Comparison of ENCODE assay signal across 9 cellular contexts in genomic region chr1:23964235-23964668, GRCh38. TPM values are rescaled to one million over a fixed set of nuclear protein-coding genes. Genes with fewer than 3 reads are reported as not detected.
DNase-seq lines count a peak whose midpoint lies in the region; ATAC-seq and TF ChIP-seq lines count a peak whose summit lies in the region.
"Had no signal": no experiment of that assay in that cellular context is flagged by ENCODE, and none has a peak within 500 bp of the region (broad histone marks: within the 10 kb centered on the region; RNA-seq: fewer than 3 reads in every experiment).

No MANE protein-coding gene starts in this region.

- 60 to 68% (median 64%) methylated on average over 3 of the region's 3 CpGs for WGBS in stomach, 5 donors

- TF ChIP-seq POLR2A in stomach (IDR thresholded peaks at IDR 0.05), result no peak

- peak overlapping the region; percentile 82 for H3K27ac ChIP-seq in SK-N-MC
- peak overlapping the region in 3 of 5 donors; percentile 44 to 60 (median 55) for H3K27ac ChIP-seq in stomach
- no peak overlapping the region for H3K27ac ChIP-seq in RWPE1

- H3K4me3 ChIP-seq in SK-N-MC (no peak overlapping the region), fibroblast of the aortic adventitia (ENCODE audit: low read depth, low read length) (no peak overlapping the region), stomach (no peak overlapping the region)

- no peaks in the 10 kb centered on the region for H3K27me3 Mint-ChIP-seq in activated T-cell treated with anti-CD3 and anti-CD28 coated beads, Interleukin-2, amount 50 U/mL, for 72 hours (ENCODE audit: low read depth)

- no peak for TF ChIP-seq EP300 in stomach (IDR thresholded peaks at IDR 0.05)

- CTCF ChIA-PET in RWPE1 (lab: Yijun Ruan, JAX), result interaction anchor here (1.2 kb wide), 1 partner anchor 12 kb away, joined by 4 read pairs; no protein-coding TSS in a partner anchor

- H3K36me3 ChIP-seq in SK-N-MC (ENCODE audit: insufficient read depth, low read length) (peaks cover 84% of the 10 kb centered on the region), stomach (peaks cover 13 to 59% (median 42%) of the 10 kb centered on the region in 4 donors)

- peak overlapping the region; percentile 99 for H3K27ac Mint-ChIP-seq in activated T-cell treated with anti-CD3 and anti-CD28 coated beads, Interleukin-2, amount 50 U/mL, for 72 hours

- H3K9me3 Mint-ChIP-seq in activated T-cell treated with anti-CD3 and anti-CD28 coated beads, Interleukin-2, amount 50 U/mL, for 72 hours, result no peaks in the 10 kb centered on the region

- H3K4me3 Mint-ChIP-seq in activated T-cell treated with anti-CD3 and anti-CD28 coated beads, Interleukin-2, amount 50 U/mL, for 72 hours, result peak overlapping the region; percentile 52 to 91

- no peaks in the 10 kb centered on the region for H3K27me3 ChIP-seq in stomach

- peaks cover 68% of the 10 kb centered on the region for H3K4me1 Mint-ChIP-seq in activated T-cell treated with anti-CD3 and anti-CD28 coated beads, Interleukin-2, amount 50 U/mL, for 72 hours (ENCODE audit: low read depth)

- DNase-seq in activated T-cell treated with anti-CD3 and anti-CD28 coated beads, Interleukin-2, amount 50 U/mL, for 72 hours, result no peak
- DNase-seq in activated T-cell treated with anti-CD3 and anti-CD28 coated beads, Interleukin-2, amount 50 U/mL, for 48 hours, result no peak
- DNase-seq in SK-N-MC (ENCODE audit: low read depth, low spot score), result no peak
- DNase-seq in fibroblast of the aortic adventitia (ENCODE audit: low read depth), result peak; percentile 21
- DNase-seq in stomach, result no peak
- no peak for DNase-seq in RWPE1 (ENCODE audit: low spot score)
- no peak for DNase-seq in NCI-H2029 treated with DMSO at 0.1 percent for 48 hours (lab: John Stamatoyannopoulos, UW)
- no peak for DNase-seq in DMS153 (lab: John Stamatoyannopoulos, UW)

- peak in 1 of 2 donors; percentile 12 for ATAC-seq in activated T-cell treated with anti-CD3 and anti-CD28 coated beads, Interleukin-2, amount 50 U/mL, for 72 hours (replicated peaks in 1 of 2)

- TF ChIP-seq CTCF in fibroblast of the aortic adventitia (IDR thresholded peaks at IDR 0.05; ENCODE audit: insufficient read depth, low read length) (no peak), stomach (IDR thresholded peaks at IDR 0.05) (no peak), RWPE1 (conservative IDR thresholded peaks at IDR 0.05; ENCODE audit: low read depth) (no peak)

- peaks cover 10 to 46% of the 10 kb centered on the region in 2 donors for H3K36me3 Mint-ChIP-seq in activated T-cell treated with anti-CD3 and anti-CD28 coated beads, Interleukin-2, amount 50 U/mL, for 72 hours (ENCODE audit: insufficient read depth in 2 of 2)

- POLR2A ChIA-PET in RWPE1 (lab: Yijun Ruan, JAX; ENCODE audit: low non-redundant PET), result no interaction called here

- no peaks in the 10 kb centered on the region for H3K9me3 ChIP-seq in SK-N-MC (ENCODE audit: low read depth, low read length)
- H3K9me3 ChIP-seq in stomach, result no peaks in the 10 kb centered on the region

- intact Hi-C loops in stomach (cut with DNase I; ENCODE audit: low total_unique reads), result no loop called here

- peaks cover 27 to 55% (median 37%) of the 10 kb centered on the region in 4 donors for H3K4me1 ChIP-seq in stomach

- no peak overlapping the region for H3K9ac ChIP-seq in SK-N-MC (ENCODE audit: insufficient read length)

RNA-seq across cellular contexts. Expression of gene PNRC2, which starts 4.6 kb away (rescaled TPM):
- 100 to 1,000 TPM; 187 to 196 TPM for total RNA-seq in activated T-cell treated with anti-CD3 and anti-CD28 coated beads, Interleukin-2, amount 50 U/mL, for 72 hours
- total RNA-seq in fibroblast of the aortic adventitia (ENCODE audit: low replicate concordance) (133 and 134 TPM in 2 replicates), stomach (100 to 1,000 TPM in 1 of 5 donors, 10 to 100 TPM in 4; 38.5 to 181 (median 66.6) TPM)
- polyA plus RNA-seq in stomach, result 100 to 1,000 TPM in 2 of 3 donors, 10 to 100 TPM in 1; 59.3 to 172 (median 103) TPM

RNA-seq across cellular contexts. Expression of gene SRSF10, which starts 15.9 kb away (rescaled TPM):
- 100 to 1,000 TPM; 217 to 264 TPM for total RNA-seq in activated T-cell treated with anti-CD3 and anti-CD28 coated beads, Interleukin-2, amount 50 U/mL, for 72 hours
- total RNA-seq in fibroblast of the aortic adventitia (ENCODE audit: low replicate concordance) (86.4 and 127 TPM in 2 replicates), stomach (100 to 1,000 TPM in 4 of 5 donors, 10 to 100 TPM in 1; 60.7 to 285 (median 136) TPM)
- polyA plus RNA-seq in stomach, result 10 to 100 TPM; 41.7 to 54.9 (median 43.3) TPM

RNA-seq across cellular contexts. Expression of gene CNR2, which starts 51.1 kb away (rescaled TPM):
- total RNA-seq in activated T-cell treated with anti-CD3 and anti-CD28 coated beads, Interleukin-2, amount 50 U/mL, for 72 hours, result under 1 TPM; 0.35 to 0.72 TPM
- total RNA-seq in fibroblast of the aortic adventitia (ENCODE audit: low replicate concordance), result under 0.01 TPM in 1 of 2 replicates, not detected in the other
- under 1 TPM in 1 of 5 donors, not detected in 4; 0.18 TPM for total RNA-seq in stomach
- polyA plus RNA-seq in stomach, result under 1 TPM in 1 of 3 donors, not detected in 2; 0.23 TPM
- total RNA-seq: fibroblast of lung had no signal
- polyA plus RNA-seq: fibroblast of lung had no signal
